9 cellular contexts compared by ENCODE assay signal in the genomic region with DNA sequence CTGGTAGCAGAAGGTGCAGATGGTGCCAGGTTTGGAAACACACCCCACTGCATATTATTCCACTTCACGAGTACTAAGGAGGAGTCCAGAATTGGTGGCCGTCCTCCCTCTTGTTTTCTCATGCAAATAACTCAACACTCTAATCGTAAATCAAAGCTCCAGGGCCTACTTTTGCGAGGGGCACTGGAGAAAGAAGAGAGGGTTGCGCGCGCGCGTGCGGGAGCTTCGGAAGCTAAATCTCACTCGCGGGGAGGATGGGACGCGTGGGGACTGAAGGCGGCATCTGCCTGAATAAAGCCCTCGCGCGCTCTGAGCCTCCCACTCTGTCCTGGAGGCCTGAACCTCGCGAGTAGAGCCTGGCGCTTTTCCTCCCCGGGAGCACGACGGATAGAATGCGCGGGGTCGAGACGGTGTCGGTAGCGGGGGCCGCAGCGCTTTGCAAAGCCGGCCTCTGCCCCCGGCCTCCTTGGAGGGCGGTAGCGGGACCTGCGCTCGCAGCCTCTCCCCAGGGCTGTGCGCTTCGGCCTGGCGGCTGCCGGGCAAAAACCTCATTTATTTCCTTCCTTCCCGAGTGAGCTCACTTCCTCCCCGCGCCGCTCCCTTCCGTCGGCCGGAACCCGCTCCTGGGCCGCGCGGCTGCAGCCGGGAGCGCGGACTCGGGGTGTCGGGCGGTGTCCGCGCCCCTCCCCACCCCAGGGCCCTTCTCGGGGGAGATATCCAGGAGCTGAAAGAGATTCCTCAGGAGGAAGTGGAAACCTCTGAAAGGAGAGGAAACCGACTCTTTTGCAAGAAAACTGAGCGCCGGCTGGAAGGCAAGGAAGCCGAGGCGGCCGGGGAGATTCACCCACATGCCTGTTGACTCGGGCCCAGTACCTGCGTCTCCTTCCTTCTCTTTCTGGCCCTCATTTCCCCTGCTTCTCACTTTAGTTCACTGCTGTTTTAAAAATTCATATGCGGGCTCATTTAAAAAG. TPM values are rescaled to one million over a fixed set of nuclear protein-coding genes. Genes with fewer than 3 reads are reported as not detected.
A peak's percentile ranks its signal among the peaks of the same experiment; 100 is the strongest.
DNase-seq lines count a peak whose midpoint lies in the region; ATAC-seq and TF ChIP-seq lines count a peak whose summit lies in the region.
"Had no signal": no experiment of that assay in that cellular context is flagged by ENCODE, and none has a peak within 500 bp of the region (broad histone marks: within the 10 kb centered on the region; RNA-seq: fewer than 3 reads in every experiment).

No MANE protein-coding gene starts in this region.

- WGBS in right cardiac atrium, result 4% methylated on average over 72 of the region's 72 CpGs

- H3K4me1 Mint-ChIP-seq in CD4-positive, alpha-beta memory T cell, result peaks cover 4 to 27% (median 19%) of the 10 kb centered on the region in 4 donors
- peaks cover 32% of the 10 kb centered on the region for H3K4me1 Mint-ChIP-seq in activated T-cell treated with anti-CD3 and anti-CD28 coated beads, Interleukin-2, amount 50 U/mL, for 72 hours (ENCODE audit: low read depth)
- H3K4me1 Mint-ChIP-seq in Calu3 (ENCODE audit: low read depth, unreplicated experiment), result no peaks in the 10 kb centered on the region

- TF ChIP-seq CTCF in Calu3 (IDR thresholded peaks at IDR 0.05; ENCODE audit: unreplicated experiment), result no peak

- POLR2A ChIA-PET in CD4-positive, alpha-beta memory T cell (lab: Charles Lee; ENCODE audit: partially characterized antibody), result interaction anchor here (1.1 kb wide), 1 partner anchor 9 kb away, joined by 3 read pairs; no protein-coding TSS in a partner anchor

- no peak overlapping the region for H3K27ac Mint-ChIP-seq in CD4-positive, alpha-beta memory T cell
- H3K27ac Mint-ChIP-seq in activated T-cell treated with anti-CD3 and anti-CD28 coated beads, Interleukin-2, amount 50 U/mL, for 72 hours, result no peak overlapping the region
- H3K27ac Mint-ChIP-seq in Calu3 (ENCODE audit: unreplicated experiment), result no peak overlapping the region

- H3K4me3 Mint-ChIP-seq in CD4-positive, alpha-beta memory T cell, result peak overlapping the region; percentile 38 to 88 (median 84)
- H3K4me3 Mint-ChIP-seq in activated T-cell treated with anti-CD3 and anti-CD28 coated beads, Interleukin-2, amount 50 U/mL, for 72 hours, result peak overlapping the region; percentile 78 to 84
- no peak overlapping the region for H3K4me3 Mint-ChIP-seq in Calu3 (ENCODE audit: low read depth, unreplicated experiment)

- peak; percentile 39 for ATAC-seq in GM21423 (IDR thresholded peaks at IDR 0.05; ENCODE audit: unreplicated experiment)
- peak; percentile 39 to 62 for ATAC-seq in activated T-cell treated with anti-CD3 and anti-CD28 coated beads, Interleukin-2, amount 50 U/mL, for 72 hours (replicated peaks in 1 of 2)
- peak; percentile 80 to 91 for ATAC-seq in right cardiac atrium

- no peaks in the 10 kb centered on the region for H3K36me3 ChIP-seq in CD4-positive, alpha-beta memory T cell (ENCODE audit: insufficient read depth, low read length)
- no peaks in the 10 kb centered on the region for H3K36me3 ChIP-seq in skeletal muscle tissue (ENCODE audit: control insufficient read depth in 3 of 3, insufficient read depth in 3 of 3, low read length in 3 of 3)

- peaks cover 54% of the 10 kb centered on the region for H3K27me3 ChIP-seq in CD4-positive, alpha-beta memory T cell (ENCODE audit: insufficient read depth, low read length)
- H3K27me3 ChIP-seq in right cardiac atrium (ENCODE audit: control insufficient read depth, insufficient read depth), result no peaks in the 10 kb centered on the region
- peaks cover 53 to 65% (median 60%) of the 10 kb centered on the region in 3 donors for H3K27me3 ChIP-seq in skeletal muscle tissue (ENCODE audit: control insufficient read depth in 3 of 3, insufficient read depth in 3 of 3, low read length in 3 of 3)

- H3K9me3 Mint-ChIP-seq in CD4-positive, alpha-beta memory T cell, result peaks cover 0 to 10% (median 3%) of the 10 kb centered on the region in 8 donors
- no peaks in the 10 kb centered on the region for H3K9me3 Mint-ChIP-seq in activated T-cell treated with anti-CD3 and anti-CD28 coated beads, Interleukin-2, amount 50 U/mL, for 72 hours
- H3K9me3 Mint-ChIP-seq in Calu3 (ENCODE audit: low read depth, unreplicated experiment), result no peaks in the 10 kb centered on the region

- H3K9ac ChIP-seq in skeletal muscle tissue (ENCODE audit: low read depth in 1 of 3, low read length in 3 of 3), result peak overlapping the region in 1 of 3 donors; percentile 50

- no peak overlapping the region for H3K27ac ChIP-seq in CD4-positive, alpha-beta memory T cell (ENCODE audit: low read depth, low read length)
- peak overlapping the region; percentile 93 for H3K27ac ChIP-seq in right cardiac atrium (ENCODE audit: low read length)
- no peak overlapping the region for H3K27ac ChIP-seq in skeletal muscle tissue (ENCODE audit: low read depth, low read length)
- H3K27ac ChIP-seq: epithelial cell of prostate had no signal

- DNase-seq in CD4-positive, alpha-beta memory T cell, result no peak
- DNase-seq in activated T-cell treated with anti-CD3 and anti-CD28 coated beads, Interleukin-2, amount 50 U/mL, for 72 hours, result no peak
- DNase-seq in right cardiac atrium (peak; percentile 80 to 90 (median 88)), Calu3 (no peak), superior temporal gyrus (ENCODE audit: extremely low spot score) (no peak), SKM-1 (lab: John Stamatoyannopoulos, UW; ENCODE audit: unreplicated experiment) (no peak)

- intact Hi-C loops in CD4-positive, alpha-beta memory T cell (cut with micrococcal nuclease), result loop anchor here (5.0 kb wide), 1 partner anchor 177 kb away; a partner anchor contains a TSS
- intact Hi-C loops in right cardiac atrium (cut with DNase I) (loop anchor here in 3 of 4 donors (5.0 to 10.0 kb wide), 6 partner anchors 235 to 648 kb away; no protein-coding TSS in a partner anchor), Calu3 (cut with micrococcal nuclease; ENCODE audit: unreplicated experiment) (loop anchor here (5.0 kb wide), 1 partner anchor 238 kb away; no protein-coding TSS in a partner anchor)

- no peaks in the 10 kb centered on the region for H3K9me3 ChIP-seq in CD4-positive, alpha-beta memory T cell (ENCODE audit: control insufficient read depth in 1 of 2, low read length in 2 of 2)
- H3K9me3 ChIP-seq in right cardiac atrium (ENCODE audit: control insufficient read depth, low read length) (no peaks in the 10 kb centered on the region), skeletal muscle tissue (ENCODE audit: control insufficient read depth in 3 of 3, low read length in 3 of 3) (no peaks in the 10 kb centered on the region)

- peaks cover 26% of the 10 kb centered on the region for H3K4me1 ChIP-seq in CD4-positive, alpha-beta memory T cell (ENCODE audit: insufficient read depth, low read length)
- H3K4me1 ChIP-seq in right cardiac atrium (ENCODE audit: control insufficient read depth, insufficient read depth, low read length) (peaks cover 3% of the 10 kb centered on the region), skeletal muscle tissue (ENCODE audit: control insufficient read depth in 3 of 3, insufficient read depth in 3 of 3, low read length in 3 of 3) (peaks cover 0 to under 1% (median 0%) of the 10 kb centered on the region in 3 donors)

- no TSS peak for BruUV-seq in Calu3 (replicated peaks; lab: Mats Ljungman, UMichigan)

- CTCF ChIA-PET in CD4-positive, alpha-beta memory T cell (lab: Charles Lee; ENCODE audit: partially characterized antibody), result interaction anchor here (0.7 to 2.4 kb wide), 4 partner anchors 15 to 243 kb away, joined by 3 to 10 read pairs (median 5); no protein-coding TSS in a partner anchor
- CTCF ChIA-PET in Calu3 (lab: Charles Lee), result no interaction called here

- H3K4me3 ChIP-seq in CD4-positive, alpha-beta memory T cell (ENCODE audit: low read length in 2 of 2), result peak overlapping the region; percentile 23 to 46
- H3K4me3 ChIP-seq in right cardiac atrium (ENCODE audit: low read length) (peak overlapping the region; percentile 68), skeletal muscle tissue (ENCODE audit: low read length in 3 of 3) (peak overlapping the region; percentile 52 to 59 (median 57))

- peaks cover 60 to 74% of the 10 kb centered on the region in 2 donors for H3K27me3 Mint-ChIP-seq in CD4-positive, alpha-beta memory T cell
- peaks cover 89% of the 10 kb centered on the region for H3K27me3 Mint-ChIP-seq in activated T-cell treated with anti-CD3 and anti-CD28 coated beads, Interleukin-2, amount 50 U/mL, for 72 hours (ENCODE audit: low read depth)
- peaks cover 26% of the 10 kb centered on the region for H3K27me3 Mint-ChIP-seq in Calu3 (ENCODE audit: unreplicated experiment)

- H3K36me3 Mint-ChIP-seq in CD4-positive, alpha-beta memory T cell, result no peaks in the 10 kb centered on the region
- peaks cover 0 to 3% of the 10 kb centered on the region in 2 donors for H3K36me3 Mint-ChIP-seq in activated T-cell treated with anti-CD3 and anti-CD28 coated beads, Interleukin-2, amount 50 U/mL, for 72 hours (ENCODE audit: insufficient read depth in 2 of 2)
- no peaks in the 10 kb centered on the region for H3K36me3 Mint-ChIP-seq in Calu3 (ENCODE audit: insufficient read depth, unreplicated experiment)

RNA-seq across cellular contexts. Expression of a gene that starts 20.7 kb away (rescaled TPM):
- not detected for total RNA-seq in CD4-positive, alpha-beta memory T cell
- not detected for polyA plus RNA-seq in CD4-positive, alpha-beta memory T cell
- total RNA-seq in activated T-cell treated with anti-CD3 and anti-CD28 coated beads, Interleukin-2, amount 50 U/mL, for 72 hours, result not detected
- total RNA-seq in right cardiac atrium (100 to 1,000 TPM in 3 of 4 donors, 10 to 100 TPM in 1; 69.3 to 154 (median 136) TPM), skeletal muscle tissue (1.0 TPM), Calu3 (2022) (0.45 TPM in 1 of 2 replicates, not detected in the other)
- polyA plus RNA-seq in right cardiac atrium, result 115 TPM

Comparison
In these comparisons a context has a peak if more than half of its experiments do, and no peak if none do; other contexts are left out.
1. DNase-seq: peak in right cardiac atrium (3 of 3); none in CD4-positive, alpha-beta memory T cell (0 of 5), activated T-cell treated with anti-CD3 and anti-CD28 coated beads, Interleukin-2, amount 50 U/mL, for 72 hours (0 of 2), Calu3 (single experiment), superior temporal gyrus (single experiment) and SKM-1 (single experiment).
2. RNA of a gene that starts 20.7 kb away (total RNA-seq): 69.3 to 154 TPM in right cardiac atrium; 1.0 TPM in skeletal muscle tissue (single experiment), 0.45 TPM in Calu3, not detected in CD4-positive, alpha-beta memory T cell and not detected in activated T-cell treated with anti-CD3 and anti-CD28 coated beads, Interleukin-2, amount 50 U/mL, for 72 hours; every median in the first group is over 10 times any median in the second.
3. Peak in every context shown above with its lines, with median percentiles within 50 percentile points of each other: H3K4me3 ChIP-seq and ATAC-seq.